Comparison of ENCODE assay signal across 19 cellular contexts in genomic region chr7:93843260-93843659, GRCh38. TPM values are rescaled to one million over a fixed set of nuclear protein-coding genes. Genes with fewer than 3 reads are reported as not detected.
DNase-seq lines count a peak whose midpoint lies in the region; ATAC-seq and TF ChIP-seq lines count a peak whose summit lies in the region.
"Had no signal": no experiment of that assay in that cellular context is flagged by ENCODE, and none has a peak within 500 bp of the region (broad histone marks: within the 10 kb centered on the region; RNA-seq: fewer than 3 reads in every experiment).

No MANE protein-coding gene starts in this region.

- H3K4me1 ChIP-seq in GM23248 (ENCODE audit: insufficient read depth) (peaks cover 17% of the 10 kb centered on the region), adipocyte (ENCODE audit: control insufficient read depth, insufficient read depth, low read length) (peaks cover 13% of the 10 kb centered on the region), foreskin keratinocyte (peaks cover 5% of the 10 kb centered on the region), gastrocnemius medialis (no peaks in the 10 kb centered on the region)

- no peak overlapping the region for H3K4me3 Mint-ChIP-seq in activated CD8-positive, alpha-beta T cell treated with anti-CD3 and anti-CD28 coated beads for 36 hours
- H3K4me3 Mint-ChIP-seq: B cell; CD8-positive, alpha-beta T cell; IgD-negative memory B cell had no signal

- DNase-seq in AG08395 (ENCODE audit: low spot score) (peak; percentile 43), GM23248 (peak; percentile 55), adipocyte (ENCODE audit: low read depth) (peak; percentile 65), foreskin keratinocyte (no peak), NCI-H82 treated with DMSO at 0.1 percent for 48 hours (lab: John Stamatoyannopoulos, UW; ENCODE audit: unreplicated experiment) (no peak), NCI-H1105 (lab: John Stamatoyannopoulos, UW) (no peak), gastrocnemius medialis (no peak)
- no peak for DNase-seq in activated CD8-positive, alpha-beta T cell treated with anti-CD3 and anti-CD28 coated beads for 36 hours
- DNase-seq: CD8-positive, alpha-beta T cell; DND-41; NCI-H146; NCI-H2107; NCI-H345; NCI-H526 treated with DMSO at 0.1 percent for 48 hours; Right ventricle myocardium superior had no signal

- no peaks in the 10 kb centered on the region for H3K79me2 ChIP-seq in GM23248 (ENCODE audit: insufficient read depth)

- CTCF ChIA-PET in activated CD8-positive, alpha-beta T cell treated with anti-CD3 and anti-CD28 coated beads for 36 hours (lab: Charles Lee), result no interaction called here

- H3K27me3 Mint-ChIP-seq in activated CD8-positive, alpha-beta T cell treated with anti-CD3 and anti-CD28 coated beads for 36 hours, result no peaks in the 10 kb centered on the region

- no peak for TF ChIP-seq CTCF in foreskin keratinocyte (conservative IDR thresholded peaks at IDR 0.05)
- TF ChIP-seq CTCF in gastrocnemius medialis (IDR thresholded peaks at IDR 0.05 in 4 of 5, conservative IDR thresholded peaks at IDR 0.05 in 1 of 5), result no peak
- TF ChIP-seq CTCF in activated CD8-positive, alpha-beta T cell treated with anti-CD3 and anti-CD28 coated beads for 36 hours (IDR thresholded peaks at IDR 0.05), result no peak

- POLR2A ChIA-PET in activated CD8-positive, alpha-beta T cell treated with anti-CD3 and anti-CD28 coated beads for 36 hours (lab: Charles Lee), result no interaction called here

- intact Hi-C loops in gastrocnemius medialis (cut with DNase I; ENCODE audit: low total_unique reads), result no loop called here
- intact Hi-C loops in activated CD8-positive, alpha-beta T cell treated with anti-CD3 and anti-CD28 coated beads for 36 hours (cut with micrococcal nuclease), result no loop called here

- in situ Hi-C loops in GM23248 (cut with MboI), result no loop called here
- in situ Hi-C loops in gastrocnemius medialis (cut with MboI; ENCODE audit: low sequenced_read_pairs in 4 of 4), result no loop called here

- no peak for TF ChIP-seq POLR2A in gastrocnemius medialis (IDR thresholded peaks at IDR 0.05)

- H3F3A ChIP-seq in GM23248 (ENCODE audit: insufficient read depth), result peaks cover 15% of the 10 kb centered on the region

- no peaks in the 10 kb centered on the region for H3K9me3 Mint-ChIP-seq in activated CD8-positive, alpha-beta T cell treated with anti-CD3 and anti-CD28 coated beads for 36 hours
- H3K9me3 Mint-ChIP-seq: CD8-positive, alpha-beta T cell; IgD-negative memory B cell had no signal

- H3K9ac ChIP-seq in GM23248 (no peak overlapping the region), adipocyte (ENCODE audit: low read length) (no peak overlapping the region)

- H4K20me1 ChIP-seq in GM23248 (ENCODE audit: insufficient read depth), result no peaks in the 10 kb centered on the region

- H3K4me1 Mint-ChIP-seq in activated CD8-positive, alpha-beta T cell treated with anti-CD3 and anti-CD28 coated beads for 36 hours (ENCODE audit: low read depth), result no peaks in the 10 kb centered on the region

- no peaks in the 10 kb centered on the region for H3K27me3 ChIP-seq in GM23248 (replicated peaks; ENCODE audit: insufficient read depth)
- no peaks in the 10 kb centered on the region for H3K27me3 ChIP-seq in adipocyte (replicated peaks; ENCODE audit: control insufficient read depth, insufficient read depth, low read length)
- H3K27me3 ChIP-seq in foreskin keratinocyte, result peaks cover 9% of the 10 kb centered on the region
- H3K27me3 ChIP-seq in gastrocnemius medialis, result no peaks in the 10 kb centered on the region

- WGBS in GM23248 (ENCODE audit: low coverage in 1 of 2, low lambda C conversion rate in 2 of 2, missing lambda C conversion rate in 2 of 2), 2 experiments, result 64% methylated on average over 1 of the region's 1 CpG

- no peak overlapping the region for H2AFZ ChIP-seq in GM23248

- H3K9me3 ChIP-seq in GM23248 (ENCODE audit: low read depth), result no peaks in the 10 kb centered on the region
- no peaks in the 10 kb centered on the region for H3K9me3 ChIP-seq in adipocyte (ENCODE audit: control insufficient read depth, low read length)
- no peaks in the 10 kb centered on the region for H3K9me3 ChIP-seq in gastrocnemius medialis

- no peaks in the 10 kb centered on the region for H3K9me2 ChIP-seq in GM23248 (ENCODE audit: insufficient read depth)

- no peak overlapping the region for H3K27ac ChIP-seq in GM23248
- H3K27ac ChIP-seq in foreskin keratinocyte, result no peak overlapping the region
- no peak overlapping the region for H3K27ac ChIP-seq in gastrocnemius medialis

- H3K27ac Mint-ChIP-seq in activated CD8-positive, alpha-beta T cell treated with anti-CD3 and anti-CD28 coated beads for 36 hours, result no peak overlapping the region
- H3K27ac Mint-ChIP-seq: B cell; CD8-positive, alpha-beta T cell had no signal

- no peaks in the 10 kb centered on the region for H3K36me3 ChIP-seq in GM23248 (ENCODE audit: low read depth)
- H3K36me3 ChIP-seq in adipocyte (ENCODE audit: control insufficient read depth, insufficient read depth, low read length, severe bottlenecking), result no peaks in the 10 kb centered on the region
- H3K36me3 ChIP-seq in gastrocnemius medialis, result no peaks in the 10 kb centered on the region

- peak; percentile 32 for ATAC-seq in foreskin keratinocyte
- no peak for ATAC-seq in gastrocnemius medialis
- ATAC-seq in activated CD8-positive, alpha-beta T cell treated with anti-CD3 and anti-CD28 coated beads for 36 hours, result no peak
- ATAC-seq: CD8-positive, alpha-beta T cell; Panc1 had no signal

- peak overlapping the region; percentile 48 for H3K4me2 ChIP-seq in GM23248 (ENCODE audit: unreplicated experiment)

- H3K36me3 Mint-ChIP-seq in activated CD8-positive, alpha-beta T cell treated with anti-CD3 and anti-CD28 coated beads for 36 hours (ENCODE audit: low read depth), result no peaks in the 10 kb centered on the region
- H3K36me3 Mint-ChIP-seq: CD8-positive, alpha-beta T cell; IgD-negative memory B cell had no signal

- H3K4me3 ChIP-seq in GM23248, result no peak overlapping the region
- H3K4me3 ChIP-seq in adipocyte (ENCODE audit: low read length), result no peak overlapping the region
- no peak overlapping the region for H3K4me3 ChIP-seq in gastrocnemius medialis

RNA-seq across cellular contexts. Expression of gene TFPI2, which starts 47.3 kb away (rescaled TPM):
- total RNA-seq in GM23248 (2014; rRNA removed; shearing (Covaris generic)), result 435 and 654 TPM in 2 replicates
- polyA plus RNA-seq in GM23248 (2016; fragmentation: Nextera tagmentation; extraction: Ambion mirVana) (706 and 730 TPM in 2 replicates), foreskin keratinocyte (19.3 and 71.3 TPM in 2 replicates)
- total RNA-seq in foreskin keratinocyte (21.8 and 67.5 TPM in 2 replicates), gastrocnemius medialis (1 to 10 TPM in 3 of 4 donors, not detected in 1; 1.3 to 3.7 (median 1.5) TPM)
- total RNA-seq in activated CD8-positive, alpha-beta T cell treated with anti-CD3 and anti-CD28 coated beads for 36 hours, result not detected
- total RNA-seq: CD8-positive, alpha-beta T cell; HT-29 had no signal
- polyA plus RNA-seq: IgD-negative memory B cell had no signal

Comparison
In these comparisons a context has a peak if more than half of its experiments do, and no peak if none do; other contexts are left out.
1. DNase-seq: peak in AG08395 (single experiment), GM23248 (single experiment) and adipocyte (single experiment); none in foreskin keratinocyte (0 of 2), NCI-H82 treated with DMSO at 0.1 percent for 48 hours (single experiment), NCI-H1105 (single experiment), gastrocnemius medialis (0 of 2) and activated CD8-positive, alpha-beta T cell treated with anti-CD3 and anti-CD28 coated beads for 36 hours (single experiment).